In genomic region chr15:40307421-40308165, GRCh38 we compare ENCODE assay signal across 8 cellular contexts. TPM values are rescaled to one million over a fixed set of nuclear protein-coding genes. Genes with fewer than 3 reads are reported as not detected.
DNase-seq lines count a peak whose midpoint lies in the region; ATAC-seq and TF ChIP-seq lines count a peak whose summit lies in the region.

PLCB2 (minus strand) TSS chr15:40307935; CDS start chr15:40307672, 263 bp downstream.

- peak; percentile 62 for ATAC-seq in GM19351 (IDR thresholded peaks at IDR 0.05; ENCODE audit: unreplicated experiment)
- peak; percentile 78 for ATAC-seq in naive B cell (ENCODE audit: low read depth in 2 of 2)

- H3K27me3 Mint-ChIP-seq in naive B cell = peaks cover 0 to 4% (median 0%) of the 10 kb centered on the region in 3 donors

- peak within 1 kb of the TSS; percentile 86 to 98 (median 94) for H3K27ac Mint-ChIP-seq in naive B cell

- POLR2A ChIA-PET in BJ (lab: Charles Lee) = no interaction called here

- H3K4me3 Mint-ChIP-seq in naive B cell = peak within 1 kb of the TSS; percentile 92 to 97 (median 94)

- H3K4me3 ChIP-seq in BJ (ENCODE audit: low read depth, low read length) (no peak within 1 kb of the TSS), suprapubic skin (peak within 1 kb of the TSS; percentile 32)

- peaks cover 50 to 59% (median 55%) of the 10 kb centered on the region in 3 donors for H3K4me1 Mint-ChIP-seq in naive B cell

- no peak for TF ChIP-seq POLR2A in suprapubic skin (IDR thresholded peaks at IDR 0.05)

- H3K27ac ChIP-seq in cingulate gyrus (ENCODE audit: low read depth, low read length) (peak within 1 kb of the TSS; percentile 19), suprapubic skin (peak within 1 kb of the TSS; percentile 32)

- TF ChIP-seq EP300 in suprapubic skin (IDR thresholded peaks at IDR 0.05) = no peak

- 71% methylated on average over 11 of the region's 15 CpGs for WGBS in suprapubic skin

- H3K4me1 ChIP-seq in suprapubic skin = no peaks in the 10 kb centered on the region

- in situ Hi-C loops in KBM-7 (cut with MboI; ENCODE audit: low pct_unique_long_range_greater_than_20kb, low sequenced_read_pairs) = no loop called here

- TF ChIP-seq CTCF in BJ (IDR thresholded peaks at IDR 0.05; ENCODE audit: insufficient read depth, low read depth, low read length) = 0 out of 2 replicates have a peak, but pooled peaks have one; percentile 27
- no peak for TF ChIP-seq CTCF in suprapubic skin (IDR thresholded peaks at IDR 0.05)

- no peaks in the 10 kb centered on the region for H3K9me3 Mint-ChIP-seq in naive B cell

- no peaks in the 10 kb centered on the region for H3K36me3 ChIP-seq in BJ (ENCODE audit: control insufficient read depth, insufficient read depth, low read length)
- no peaks in the 10 kb centered on the region for H3K36me3 ChIP-seq in suprapubic skin

- DNase-seq in BJ (ENCODE audit: low read depth) (no peak), KBM-7 (peak; percentile 86), naive B cell (peak; percentile 71), suprapubic skin (ENCODE audit: low spot score in 2 of 2) (no peak), GOT3 (lab: John Stamatoyannopoulos, UW) (no peak)
- DNase-seq in activated CD4-positive, CD25-positive, alpha-beta regulatory T cell (lab: John Stamatoyannopoulos, UW) = peak; percentile 20 to 65 (median 44)

- H3K36me3 Mint-ChIP-seq in naive B cell = peaks cover 0 to 9% of the 10 kb centered on the region in 2 donors

- H3K9me3 ChIP-seq in suprapubic skin = no peaks in the 10 kb centered on the region

- CTCF ChIA-PET in BJ (lab: Yijun Ruan, JAX) = interaction anchor here (0.5 to 11.9 kb wide), 14 partner anchors 8 to 276 kb away, joined by 3 to 127 read pairs (median 6); partner anchors contain the start of gene INAFM2

- peaks cover 25% of the 10 kb centered on the region for H3K27me3 ChIP-seq in BJ (ENCODE audit: control insufficient read depth, insufficient read depth, low read length)
- peaks cover 17% of the 10 kb centered on the region for H3K27me3 ChIP-seq in suprapubic skin

RNA-seq across cellular contexts. Expression of gene PLCB2, which starts in this region (rescaled TPM):
- polyA plus RNA-seq in BJ (2011; rRNA removed) = 0.22 and 0.47 TPM in 2 replicates
- 0.43 TPM in 1 of 2 replicates, not detected in the other for polyA minus RNA-seq in BJ (2011; rRNA and poly(A)+ RNA removed)
- polyA plus RNA-seq in naive B cell (ENCODE audit: low read depth in 6 of 6) = 10 to 100 TPM; 11.4 to 22.6 (median 15.9) TPM
- total RNA-seq in suprapubic skin = 1 to 10 TPM in 3 of 4 donors, under 1 TPM in 1; 0.34 to 3.0 (median 2.0) TPM

Comparison
In these comparisons a context has a peak if more than half of its experiments do, and no peak if none do; other contexts are left out.
1. DNase-seq: peak in KBM-7 (single experiment), activated CD4-positive, CD25-positive, alpha-beta regulatory T cell (4 of 4) and naive B cell (single experiment); none in BJ (single experiment), suprapubic skin (0 of 2) and GOT3 (single experiment).